ENCODE assay signal across 20 cellular contexts in genomic region chr9:5846501-5846921, GRCh38. TPM values are rescaled to one million over a fixed set of nuclear protein-coding genes. Genes with fewer than 3 reads are reported as not detected.
DNase-seq lines count a peak whose midpoint lies in the region; ATAC-seq and TF ChIP-seq lines count a peak whose summit lies in the region.
"Had no signal": no experiment of that assay in that cellular context is flagged by ENCODE, and none has a peak within 500 bp of the region (broad histone marks: within the 10 kb centered on the region; RNA-seq: fewer than 3 reads in every experiment).

No MANE protein-coding gene starts in this region.

- peaks cover 53% of the 10 kb centered on the region for H3K36me3 Mint-ChIP-seq in activated CD8-positive, alpha-beta T cell treated with anti-CD3 and anti-CD28 coated beads, Interleukin-2, amount 10 ng/mL, durations not matched to agents 7 days and 5 days (ENCODE audit: low read depth)
- peaks cover 2% of the 10 kb centered on the region for H3K36me3 Mint-ChIP-seq in activated CD8-positive, alpha-beta T cell treated with anti-CD3 and anti-CD28 coated beads for 36 hours (ENCODE audit: low read depth)
- H3K36me3 Mint-ChIP-seq in T-cell = no peaks in the 10 kb centered on the region

- H3K4me1 Mint-ChIP-seq in activated CD8-positive, alpha-beta T cell treated with anti-CD3 and anti-CD28 coated beads, Interleukin-2, amount 10 ng/mL, durations not matched to agents 7 days and 5 days (ENCODE audit: low read depth) = peaks cover 88% of the 10 kb centered on the region
- peaks cover 66% of the 10 kb centered on the region for H3K4me1 Mint-ChIP-seq in activated CD8-positive, alpha-beta T cell treated with anti-CD3 and anti-CD28 coated beads for 36 hours (ENCODE audit: low read depth)
- H3K4me1 Mint-ChIP-seq in T-cell = peaks cover 55 to 75% (median 56%) of the 10 kb centered on the region in 3 donors

- H3K36me3 ChIP-seq in upper lobe of right lung = no peaks in the 10 kb centered on the region
- H3K36me3 ChIP-seq in uterus = no peaks in the 10 kb centered on the region
- peaks cover 0 to 2% (median 0%) of the 10 kb centered on the region in 3 donors for H3K36me3 ChIP-seq in tibial artery
- H3K36me3 ChIP-seq: Peyer's patch, transverse colon had no signal

- H3K27me3 Mint-ChIP-seq in activated CD8-positive, alpha-beta T cell treated with anti-CD3 and anti-CD28 coated beads, Interleukin-2, amount 10 ng/mL, durations not matched to agents 7 days and 5 days (ENCODE audit: low read depth) = no peaks in the 10 kb centered on the region
- no peaks in the 10 kb centered on the region for H3K27me3 Mint-ChIP-seq in activated CD8-positive, alpha-beta T cell treated with anti-CD3 and anti-CD28 coated beads for 36 hours
- H3K27me3 Mint-ChIP-seq in T-cell = no peaks in the 10 kb centered on the region

- TF ChIP-seq POLR2A in uterus (IDR thresholded peaks at IDR 0.05) = no peak

- no peak for TF ChIP-seq CTCF in activated CD8-positive, alpha-beta T cell treated with anti-CD3 and anti-CD28 coated beads for 36 hours (IDR thresholded peaks at IDR 0.05)
- no peak for TF ChIP-seq CTCF in fibroblast of pulmonary artery (IDR thresholded peaks at IDR 0.05; ENCODE audit: low read length, missing control alignments)
- TF ChIP-seq CTCF in upper lobe of right lung (IDR thresholded peaks at IDR 0.05) = no peak
- TF ChIP-seq CTCF in uterus (IDR thresholded peaks at IDR 0.05) = no peak
- TF ChIP-seq CTCF in tibial artery (IDR thresholded peaks at IDR 0.05) = no peak

- intact Hi-C loops in activated CD8-positive, alpha-beta T cell treated with anti-CD3 and anti-CD28 coated beads for 36 hours (cut with micrococcal nuclease) = no loop called here
- intact Hi-C loops in upper lobe of right lung (cut with DNase I) (no loop called here), uterus (cut with DNase I; ENCODE audit: low total_unique reads) (no loop called here), tibial artery (cut with DNase I; ENCODE audit: low total_unique reads) (no loop called here)

- H3K27ac ChIP-seq in upper lobe of right lung (no peak overlapping the region), uterus (no peak overlapping the region), tibial artery (no peak overlapping the region)
- H3K27ac ChIP-seq: Peyer's patch, transverse colon had no signal

- ATAC-seq in activated CD8-positive, alpha-beta T cell treated with anti-CD3 and anti-CD28 coated beads, Interleukin-2, amount 10 ng/mL, durations not matched to agents 7 days and 5 days = no peak
- ATAC-seq in activated CD8-positive, alpha-beta T cell treated with anti-CD3 and anti-CD28 coated beads for 36 hours = no peak
- no peak for ATAC-seq in T-cell (replicated peaks in 1 of 4)
- no peak for ATAC-seq in upper lobe of right lung
- ATAC-seq: activated T-cell treated with anti-CD3 and anti-CD28 coated beads, Interleukin-2, amount 50 U/mL, for 72 hours; mucosa of descending colon had no signal

- no peak overlapping the region for H3K4me3 ChIP-seq in fibroblast of pulmonary artery (replicated peaks; ENCODE audit: low read depth, low read length)
- no peak overlapping the region for H3K4me3 ChIP-seq in upper lobe of right lung
- no peak overlapping the region for H3K4me3 ChIP-seq in uterus
- no peak overlapping the region for H3K4me3 ChIP-seq in tibial artery
- H3K4me3 ChIP-seq: mucosa of descending colon, Peyer's patch, skin epidermis, transverse colon had no signal

- POLR2A ChIA-PET in activated CD8-positive, alpha-beta T cell treated with anti-CD3 and anti-CD28 coated beads, Interleukin-2, amount 10 ng/mL, durations not matched to agents 7 days and 5 days (lab: Charles Lee) = no interaction called here
- POLR2A ChIA-PET in activated CD8-positive, alpha-beta T cell treated with anti-CD3 and anti-CD28 coated beads for 36 hours (lab: Charles Lee) = interaction anchor here (1.0 to 1.3 kb wide), 2 partner anchors 14 to 21 kb away, joined by 3 to 7 read pairs; partner anchors contain the start of gene ERMP1
- POLR2A ChIA-PET in T-cell (lab: Charles Lee) = interaction anchor here in 1 of 2 donors (0.6 kb wide), 2 partner anchors 72 to 751 kb away, joined by 5 to 7 read pairs; no protein-coding TSS in a partner anchor

- H3K27ac Mint-ChIP-seq in activated CD8-positive, alpha-beta T cell treated with anti-CD3 and anti-CD28 coated beads, Interleukin-2, amount 10 ng/mL, durations not matched to agents 7 days and 5 days = peak overlapping the region; percentile 39
- H3K27ac Mint-ChIP-seq in activated CD8-positive, alpha-beta T cell treated with anti-CD3 and anti-CD28 coated beads for 36 hours = no peak overlapping the region
- peak overlapping the region; percentile 27 to 44 for H3K27ac Mint-ChIP-seq in T-cell
- H3K27ac Mint-ChIP-seq: activated T-cell treated with anti-CD3 and anti-CD28 coated beads, Interleukin-2, amount 50 U/mL, for 72 hours; endodermal cell had no signal

- no peak overlapping the region for H3K4me3 Mint-ChIP-seq in activated CD8-positive, alpha-beta T cell treated with anti-CD3 and anti-CD28 coated beads, Interleukin-2, amount 10 ng/mL, durations not matched to agents 7 days and 5 days
- no peak overlapping the region for H3K4me3 Mint-ChIP-seq in activated CD8-positive, alpha-beta T cell treated with anti-CD3 and anti-CD28 coated beads for 36 hours
- no peak overlapping the region for H3K4me3 Mint-ChIP-seq in T-cell
- H3K4me3 Mint-ChIP-seq: activated T-cell treated with anti-CD3 and anti-CD28 coated beads, Interleukin-2, amount 50 U/mL, for 72 hours; endodermal cell had no signal

- H3K9me3 ChIP-seq in upper lobe of right lung (no peaks in the 10 kb centered on the region), uterus (no peaks in the 10 kb centered on the region), tibial artery (no peaks in the 10 kb centered on the region)
- H3K9me3 ChIP-seq: Caco-2, mucosa of descending colon, Peyer's patch, transverse colon had no signal

- H3K4me1 ChIP-seq in upper lobe of right lung (peaks cover 16% of the 10 kb centered on the region), uterus (no peaks in the 10 kb centered on the region), tibial artery (no peaks in the 10 kb centered on the region)

- DNase-seq in activated CD8-positive, alpha-beta T cell treated with anti-CD3 and anti-CD28 coated beads, Interleukin-2, amount 10 ng/mL, durations not matched to agents 7 days and 5 days = no peak
- DNase-seq in activated CD8-positive, alpha-beta T cell treated with anti-CD3 and anti-CD28 coated beads for 36 hours = no peak
- no peak for DNase-seq in T-cell
- DNase-seq in fibroblast of pulmonary artery (ENCODE audit: low read depth) = peak; percentile 48
- DNase-seq in EL = no peak
- DNase-seq in upper lobe of right lung = no peak
- DNase-seq in uterus = no peak
- no peak for DNase-seq in tibial artery
- DNase-seq: activated CD4-positive, alpha-beta T cell treated with anti-CD3 and anti-CD28 coated beads, Interleukin-2, amount 50 U/mL, for 48 hours; activated T-cell treated with anti-CD3 and anti-CD28 coated beads, Interleukin-2, amount 50 U/mL, for 72 hours; Caco-2; mucosa of descending colon; NCI-H1694; NCI-H510A treated with DMSO at 0.1 percent for 48 hours; Peyer's patch; transverse colon had no signal

- H3K27me3 ChIP-seq in upper lobe of right lung (no peaks in the 10 kb centered on the region), uterus (no peaks in the 10 kb centered on the region), tibial artery (no peaks in the 10 kb centered on the region)
- H3K27me3 ChIP-seq: Peyer's patch, transverse colon had no signal

- peaks cover 4% of the 10 kb centered on the region for H3K9me3 Mint-ChIP-seq in activated CD8-positive, alpha-beta T cell treated with anti-CD3 and anti-CD28 coated beads, Interleukin-2, amount 10 ng/mL, durations not matched to agents 7 days and 5 days (ENCODE audit: insufficient read depth)
- peaks cover 2% of the 10 kb centered on the region for H3K9me3 Mint-ChIP-seq in activated CD8-positive, alpha-beta T cell treated with anti-CD3 and anti-CD28 coated beads for 36 hours
- no peaks in the 10 kb centered on the region for H3K9me3 Mint-ChIP-seq in T-cell
- H3K9me3 Mint-ChIP-seq: activated T-cell treated with anti-CD3 and anti-CD28 coated beads, Interleukin-2, amount 50 U/mL, for 72 hours had no signal

- CTCF ChIA-PET in activated CD8-positive, alpha-beta T cell treated with anti-CD3 and anti-CD28 coated beads, Interleukin-2, amount 10 ng/mL, durations not matched to agents 7 days and 5 days (lab: Charles Lee) = interaction anchor here (1.1 to 1.6 kb wide), 3 partner anchors 11 to 75 kb away, joined by 3 to 11 read pairs (median 3); partner anchors contain the start of gene ERMP1
- CTCF ChIA-PET in activated CD8-positive, alpha-beta T cell treated with anti-CD3 and anti-CD28 coated beads for 36 hours (lab: Charles Lee) = interaction anchor here (0.9 to 12.3 kb wide), 2 partner anchors 13 to 15 kb away, joined by 3 to 124 read pairs; partner anchors contain the start of gene ERMP1
- CTCF ChIA-PET in T-cell (lab: Charles Lee) = interaction anchor here (0.5 to 0.8 kb wide), 2 partner anchors 13 to 509 kb away, joined by 3 read pairs; partner anchors contain the start of gene ERMP1 (in 1 of the 2)

RNA-seq across cellular contexts. Expression of gene ERMP1, which starts 13.6 kb away (rescaled TPM):
- total RNA-seq in activated CD8-positive, alpha-beta T cell treated with anti-CD3 and anti-CD28 coated beads, Interleukin-2, amount 10 ng/mL, durations not matched to agents 7 days and 5 days = 10 to 100 TPM; 28.0 to 30.6 TPM
- 10 to 100 TPM; 14.7 to 15.9 TPM for total RNA-seq in activated CD8-positive, alpha-beta T cell treated with anti-CD3 and anti-CD28 coated beads for 36 hours
- total RNA-seq in T-cell = 10 to 100 TPM; 12.1 to 23.5 (median 17.7) TPM
- total RNA-seq in upper lobe of right lung = 34.8 TPM
- 10 to 100 TPM in 2 of 4 donors, 1 to 10 TPM in 2; 7.9 to 34.9 (median 11.5) TPM for total RNA-seq in uterus

RNA-seq across cellular contexts. Expression of gene MLANA, which starts 44.2 kb away (rescaled TPM):
- not detected for total RNA-seq in activated CD8-positive, alpha-beta T cell treated with anti-CD3 and anti-CD28 coated beads, Interleukin-2, amount 10 ng/mL, durations not matched to agents 7 days and 5 days
- total RNA-seq in activated CD8-positive, alpha-beta T cell treated with anti-CD3 and anti-CD28 coated beads for 36 hours = not detected
- not detected for total RNA-seq in T-cell
- total RNA-seq in upper lobe of right lung = not detected
- total RNA-seq in uterus = not detected
- total RNA-seq: activated T-cell treated with anti-CD3 and anti-CD28 coated beads, Interleukin-2, amount 50 U/mL, for 72 hours; Caco-2; cerebellum; endodermal cell; mucosa of descending colon; omental fat pad; Peyer's patch; transverse colon had no signal
